Comparison of ENCODE assay signal across 34 cellular contexts in genomic region chr14:82661258-82661657, GRCh38.
"Had no signal": no experiment of that assay in that cellular context is flagged by ENCODE, and none has a peak within 500 bp of the region (broad histone marks: within the 10 kb centered on the region; RNA-seq: fewer than 3 reads in every experiment).

No MANE protein-coding gene starts in this region.

- H3K9me3 ChIP-seq: adrenal gland, ascending aorta, body of pancreas, breast epithelium had no signal

- H3K36me3 ChIP-seq: adrenal gland, ascending aorta, brain microvascular endothelial cell, breast epithelium, cardiac muscle cell had no signal

- DNase-seq: activated effector memory CD4-positive, alpha-beta T cell treated with anti-CD3 and anti-CD28 coated beads, Interleukin-2, amount 50 U/mL, for 16 hours; activated effector memory CD4-positive, alpha-beta T cell treated with Interleukin-2 at 50 U/mL for 16 hours; activated gamma-delta T cell; activated gamma-delta T cell treated with Interleukin-2 at 50 U/mL for 16 hours; activated naive CD4-positive, alpha-beta T cell; activated naive CD4-positive, alpha-beta T cell treated with anti-CD3 and anti-CD28 coated beads for 36 hours; activated naive CD4-positive, alpha-beta T cell treated with anti-CD3 and anti-CD28 coated beads, Interleukin-2, amount 10 ng/mL, durations not matched to agents 7 days and 5 days; activated naive CD4-positive, alpha-beta T cell treated with anti-CD3 and anti-CD28 coated beads, Interleukin-2, amount 50 U/mL, for 16 hours; activated naive CD4-positive, alpha-beta T cell treated with Interleukin-2 at 50 U/mL for 16 hours; activated naive CD8-positive, alpha-beta T cell treated with anti-CD3 and anti-CD28 coated beads for 36 hours; activated naive CD8-positive, alpha-beta T cell treated with anti-CD3 and anti-CD28 coated beads, Interleukin-2, amount 10 ng/mL, durations not matched to agents 7 days and 5 days; activated naive CD8-positive, alpha-beta T cell treated with anti-CD3 and anti-CD28 coated beads, Interleukin-2, amount 50 U/mL, for 24 hours; activated T-cell treated with anti-CD3 and anti-CD28 coated beads, Interleukin-2, amount 50 U/mL, for 1 hour; activated T-cell treated with anti-CD3 and anti-CD28 coated beads, Interleukin-2, amount 50 U/mL, for 24 hours; activated T-cell treated with anti-CD3 and anti-CD28 coated beads, Interleukin-2, amount 50 U/mL, for 4 hours; activated T-cell treated with anti-CD3 and anti-CD28 coated beads, Interleukin-2, amount 50 U/mL, for 48 hours; activated T-cell treated with anti-CD3 and anti-CD28 coated beads, Interleukin-2, amount 50 U/mL, for 72 hours; adrenal gland; amniotic stem cell; amygdala; anterior cingulate cortex; aorta; body of pancreas; brain microvascular endothelial cell; caudate nucleus; central memory CD4-positive, alpha-beta T cell; cerebellar nuclear complex had no signal

- H3K27me3 ChIP-seq: adrenal gland, ascending aorta, body of pancreas, brain microvascular endothelial cell, breast epithelium, cardiac muscle cell had no signal

- H3K4me3 ChIP-seq: adrenal gland, ascending aorta, body of pancreas, breast epithelium, cardiac muscle cell had no signal

- FAIRE-seq: astrocyte, bronchial epithelial cell had no signal

- H3K4me1 ChIP-seq: adrenal gland, ascending aorta, body of pancreas, breast epithelium had no signal

- ATAC-seq: activated naive CD4-positive, alpha-beta T cell treated with anti-CD3 and anti-CD28 coated beads, Interleukin-2, amount 50 U/mL, for 72 hours; activated naive CD8-positive, alpha-beta T cell treated with anti-CD3 and anti-CD28 coated beads, Interleukin-2, amount 50 U/mL, for 24 hours; activated T-cell treated with anti-CD3 and anti-CD28 coated beads, Interleukin-2, amount 50 U/mL, for 4 hours; activated T-cell treated with anti-CD3 and anti-CD28 coated beads, Interleukin-2, amount 50 U/mL, for 72 hours; activated T-helper 17 cell treated with anti-CD3 and anti-CD28 coated beads, Interleukin-2, amount 50 U/mL, for 72 hours; body of pancreas had no signal

- H3K27ac ChIP-seq: adrenal gland, ascending aorta, body of pancreas, brain microvascular endothelial cell, breast epithelium, cardiac muscle cell had no signal
